In genomic region chr1:174262747-174263241, GRCh38 we compare ENCODE assay signal across 9 cellular contexts.
DNase-seq lines count a peak whose midpoint lies in the region; ATAC-seq and TF ChIP-seq lines count a peak whose summit lies in the region.
"Had no signal": no experiment of that assay in that cellular context is flagged by ENCODE, and none has a peak within 500 bp of the region (broad histone marks: within the 10 kb centered on the region; RNA-seq: fewer than 3 reads in every experiment).

No MANE protein-coding gene starts in this region.

- TF ChIP-seq EP300 in Ishikawa (IDR thresholded peaks at IDR 0.05; ENCODE audit: borderline replicate concordance): no peak

- H3K9me3 ChIP-seq in thoracic aorta: no peaks in the 10 kb centered on the region

- TF ChIP-seq RAD21 in Ishikawa (IDR thresholded peaks at IDR 0.05; ENCODE audit: low read depth): peak; percentile 78

- H3K27ac ChIP-seq in thoracic aorta: no peak overlapping the region

- H3K4me3 ChIP-seq in choroid plexus epithelial cell (ENCODE audit: low read depth, low read length) (no peak overlapping the region), thoracic aorta (no peak overlapping the region)

- no peaks in the 10 kb centered on the region for H3K36me3 ChIP-seq in thoracic aorta

- TF ChIP-seq CTCF in choroid plexus epithelial cell (conservative IDR thresholded peaks at IDR 0.05; ENCODE audit: low read depth, low read length): peak; percentile 79
- peak; percentile 50 for TF ChIP-seq CTCF in thoracic aorta (IDR thresholded peaks at IDR 0.05)

- ATAC-seq in thoracic aorta (ENCODE audit: insufficient number of reproducible peaks, low FRiP score, low read depth) (no peak), HG03097 (IDR thresholded peaks at IDR 0.05; ENCODE audit: low FRiP score, unreplicated experiment) (no peak)

- H3K4me1 ChIP-seq in thoracic aorta (ENCODE audit: control insufficient read depth in 1 of 2, low read depth in 2 of 2): no peaks in the 10 kb centered on the region

- no peaks in the 10 kb centered on the region for H3K27me3 ChIP-seq in thoracic aorta (replicated peaks; ENCODE audit: insufficient read depth)

- DNase-seq in NCI-H187 treated with DMSO at 0.1 percent for 48 hours (lab: John Stamatoyannopoulos, UW) (peak; percentile 22), NCI-H187 (lab: John Stamatoyannopoulos, UW) (no peak), OCI-M1 (lab: John Stamatoyannopoulos, UW) (peak; percentile 77), choroid plexus epithelial cell (ENCODE audit: low read depth) (peak; percentile 83), kidney tubule cell (ENCODE audit: low spot score) (peak; percentile 52), thoracic aorta (ENCODE audit: low spot score) (no peak)
- DNase-seq: activated naive CD8-positive, alpha-beta T cell treated with anti-CD3 and anti-CD28 coated beads, Interleukin-2, amount 10 ng/mL, durations not matched to agents 7 days and 5 days had no signal

TF ChIP-seq in Ishikawa, 13 proteins besides CTCF, POLR2A, EP300 and RAD21:
- no peak for TF ChIP-seq EGR1 (IDR thresholded peaks at IDR 0.05)
- TF ChIP-seq YY1 (IDR thresholded peaks at IDR 0.05; ENCODE audit: low read depth): no peak
- no peak for TF ChIP-seq TEAD4 (IDR thresholded peaks at IDR 0.05)
- TF ChIP-seq TCF12 (IDR thresholded peaks at IDR 0.05; ENCODE audit: low read depth): no peak
TF ChIP-seq in Ishikawa: peak in this region for 0.

Comparison
In these comparisons a context has a peak if more than half of its experiments do, and no peak if none do; other contexts are left out.
1. DNase-seq: peak in NCI-H187 treated with DMSO at 0.1 percent for 48 hours (single experiment), OCI-M1 (single experiment), choroid plexus epithelial cell (single experiment) and kidney tubule cell (single experiment); none in NCI-H187 (0 of 2) and thoracic aorta (single experiment).